11 cellular contexts compared by ENCODE assay signal in the genomic region with DNA sequence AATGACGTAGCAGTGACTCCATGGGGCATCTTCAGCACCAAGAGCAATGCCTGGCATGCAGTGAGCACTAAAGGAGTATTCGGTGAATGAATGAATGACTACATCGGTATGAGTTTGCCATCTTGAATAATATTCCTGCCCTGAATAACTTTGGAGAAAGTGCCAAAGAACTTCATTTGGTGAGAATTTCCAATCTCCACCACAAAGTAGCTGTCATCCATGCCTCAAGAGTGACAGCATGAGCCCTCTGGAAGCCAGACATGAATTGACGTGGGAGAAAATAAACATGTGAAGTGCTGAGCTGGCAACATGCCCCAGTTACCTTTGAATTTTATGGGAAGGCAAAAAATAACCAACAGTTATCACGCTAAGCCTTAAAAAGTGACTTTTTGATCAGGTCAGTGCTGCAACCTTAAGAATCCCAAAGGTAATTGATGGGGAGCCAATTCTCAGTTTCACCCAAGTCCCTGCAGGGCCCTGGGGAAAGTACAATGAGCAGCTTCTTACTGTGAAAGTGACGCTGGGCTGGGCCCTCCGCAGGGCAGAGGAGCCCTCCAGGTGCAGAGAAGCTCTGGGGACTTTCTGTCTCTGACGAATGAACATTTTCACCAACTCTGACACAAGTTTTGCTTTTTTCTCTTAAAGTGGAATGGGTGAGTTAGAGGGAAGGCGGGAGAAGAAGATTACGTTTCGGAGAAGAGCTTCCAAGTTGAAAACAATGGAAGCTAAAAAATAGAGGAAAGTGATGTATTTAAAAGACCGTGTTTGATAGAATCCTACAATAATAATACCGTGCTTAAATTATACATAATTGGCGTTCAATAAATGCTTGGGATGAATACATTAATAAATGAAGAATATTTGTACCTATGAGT. TPM values are rescaled to one million over a fixed set of nuclear protein-coding genes. Genes with fewer than 3 reads are reported as not detected.
DNase-seq lines count a peak whose midpoint lies in the region; ATAC-seq and TF ChIP-seq lines count a peak whose summit lies in the region.
"Had no signal": no experiment of that assay in that cellular context is flagged by ENCODE, and none has a peak within 500 bp of the region (broad histone marks: within the 10 kb centered on the region; RNA-seq: fewer than 3 reads in every experiment).

No MANE protein-coding gene starts in this region.

- H3K27ac Mint-ChIP-seq in activated CD4-positive, alpha-beta T cell treated with anti-CD3 and anti-CD28 coated beads, Interleukin-2, amount 10 ng/mL, durations not matched to agents 24 days and 14 days: no peak overlapping the region
- H3K27ac Mint-ChIP-seq in type B pancreatic cell: no peak overlapping the region

- H3K36me3 ChIP-seq in HEK293 (ENCODE audit: control insufficient read depth in 2 of 2, insufficient read depth in 1 of 2, low read length in 2 of 2): no peaks in the 10 kb centered on the region

- CTCF ChIA-PET in HEK293 (lab: Yijun Ruan, JAX): interaction anchor here (0.6 to 0.7 kb wide), 2 partner anchors 23 to 190 kb away, joined by 3 to 5 read pairs; no protein-coding TSS in a partner anchor

- H3K27me3 Mint-ChIP-seq in activated CD4-positive, alpha-beta T cell treated with anti-CD3 and anti-CD28 coated beads, Interleukin-2, amount 10 ng/mL, durations not matched to agents 24 days and 14 days: peaks cover 51% of the 10 kb centered on the region
- H3K27me3 Mint-ChIP-seq in type B pancreatic cell: peaks cover 13% of the 10 kb centered on the region

- H3K36me3 Mint-ChIP-seq in activated CD4-positive, alpha-beta T cell treated with anti-CD3 and anti-CD28 coated beads, Interleukin-2, amount 10 ng/mL, durations not matched to agents 24 days and 14 days (ENCODE audit: low read depth): no peaks in the 10 kb centered on the region
- H3K36me3 Mint-ChIP-seq in type B pancreatic cell: no peaks in the 10 kb centered on the region

- H3K4me3 ChIP-seq in HEK293 (ENCODE audit: low read depth, low read length): no peak overlapping the region

- intact Hi-C loops in activated CD4-positive, alpha-beta T cell treated with anti-CD3 and anti-CD28 coated beads, Interleukin-2, amount 10 ng/mL, durations not matched to agents 24 days and 14 days (cut with micrococcal nuclease): no loop called here

- TF ChIP-seq CTCF in HEK293 (tag by site-specific recombination; IDR thresholded peaks at IDR 0.05): no peak
- no peak for TF ChIP-seq CTCF in type B pancreatic cell (conservative IDR thresholded peaks at IDR 0.05)

- POLR2A ChIA-PET in HEK293 (lab: Yijun Ruan, JAX): interaction anchor here (1.0 kb wide), 1 partner anchor 22 kb away, joined by 7 read pairs; a partner anchor contains a TSS

- H3K4me1 Mint-ChIP-seq in activated CD4-positive, alpha-beta T cell treated with anti-CD3 and anti-CD28 coated beads, Interleukin-2, amount 10 ng/mL, durations not matched to agents 24 days and 14 days: no peaks in the 10 kb centered on the region
- peaks cover 11% of the 10 kb centered on the region for H3K4me1 Mint-ChIP-seq in type B pancreatic cell (ENCODE audit: unreplicated experiment)

- in situ Hi-C loops in KBM-7 (cut with MboI; ENCODE audit: low pct_unique_long_range_greater_than_20kb, low sequenced_read_pairs): loop anchor here (25.0 kb wide), 1 partner anchor 99 kb away; no protein-coding TSS in a partner anchor

- no peak overlapping the region for H3K4me3 Mint-ChIP-seq in activated CD4-positive, alpha-beta T cell treated with anti-CD3 and anti-CD28 coated beads, Interleukin-2, amount 10 ng/mL, durations not matched to agents 24 days and 14 days
- H3K4me3 Mint-ChIP-seq in type B pancreatic cell: peak overlapping the region; percentile 13

- H3K9me3 ChIP-seq in HEK293 (ENCODE audit: control insufficient read depth, insufficient read depth, low read depth, low read length): no peaks in the 10 kb centered on the region

- no peak overlapping the region for H3K27ac ChIP-seq in HEK293 (ENCODE audit: extremely low read depth, low read depth, low read length)

- H3K9me3 Mint-ChIP-seq in activated CD4-positive, alpha-beta T cell treated with anti-CD3 and anti-CD28 coated beads, Interleukin-2, amount 10 ng/mL, durations not matched to agents 24 days and 14 days: no peaks in the 10 kb centered on the region
- H3K9me3 Mint-ChIP-seq in type B pancreatic cell: no peaks in the 10 kb centered on the region

- ATAC-seq in HG03432 (IDR thresholded peaks at IDR 0.05; ENCODE audit: unreplicated experiment): peak; percentile 94

- peak; percentile 47 for DNase-seq in activated CD4-positive, alpha-beta T cell treated with anti-CD3 and anti-CD28 coated beads, Interleukin-2, amount 10 ng/mL, durations not matched to agents 24 days and 14 days
- no peak for DNase-seq in activated CD4-positive, alpha-beta T cell treated with anti-CD3 and anti-CD28 coated beads for 48 hours
- DNase-seq in type B pancreatic cell (ENCODE audit: extremely low spot score, unreplicated experiment): no peak
- DNase-seq in 8988T: no peak
- DNase-seq in pons (ENCODE audit: low spot score): no peak
- no peak for DNase-seq in KBM-7
- DNase-seq: ACHN, mesendoderm, NCI-H524 treated with DMSO at 0.1 percent for 48 hours had no signal

- H3K4me1 ChIP-seq in HEK293 (ENCODE audit: control insufficient read depth, insufficient read depth, low read length): peaks cover 8% of the 10 kb centered on the region; the same call in 1 of the 2 replicates

TF ChIP-seq in HEK293, 187 proteins besides CTCF, POLR2A, EP300 and RAD21:
- peak; percentile 60 for TF ChIP-seq ZFHX2 (tag by site-specific recombination; conservative IDR thresholded peaks at IDR 0.05)
- no peak for TF ChIP-seq HOXC10 (CRISPR knock-in tag; IDR thresholded peaks at IDR 0.05)
- no peak for TF ChIP-seq REPIN1 (tag by site-specific recombination; IDR thresholded peaks at IDR 0.05; ENCODE audit: low read depth)
- TF ChIP-seq, protein P1, sequence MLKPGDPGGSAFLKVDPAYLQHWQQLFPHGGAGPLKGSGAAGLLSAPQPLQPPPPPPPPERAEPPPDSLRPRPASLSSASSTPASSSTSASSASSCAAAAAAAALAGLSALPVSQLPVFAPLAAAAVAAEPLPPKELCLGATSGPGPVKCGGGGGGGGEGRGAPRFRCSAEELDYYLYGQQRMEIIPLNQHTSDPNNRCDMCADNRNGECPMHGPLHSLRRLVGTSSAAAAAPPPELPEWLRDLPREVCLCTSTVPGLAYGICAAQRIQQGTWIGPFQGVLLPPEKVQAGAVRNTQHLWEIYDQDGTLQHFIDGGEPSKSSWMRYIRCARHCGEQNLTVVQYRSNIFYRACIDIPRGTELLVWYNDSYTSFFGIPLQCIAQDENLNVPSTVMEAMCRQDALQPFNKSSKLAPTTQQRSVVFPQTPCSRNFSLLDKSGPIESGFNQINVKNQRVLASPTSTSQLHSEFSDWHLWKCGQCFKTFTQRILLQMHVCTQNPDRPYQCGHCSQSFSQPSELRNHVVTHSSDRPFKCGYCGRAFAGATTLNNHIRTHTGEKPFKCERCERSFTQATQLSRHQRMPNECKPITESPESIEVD (tag by site-specific recombination; IDR thresholded peaks at IDR 0.05): peak; percentile 52; the same call in 1 of the 2 replicates
- TF ChIP-seq ZNF843 (tag by site-specific recombination; IDR thresholded peaks at IDR 0.05): no peak
- TF ChIP-seq ZNF24 (tag by site-specific recombination; IDR thresholded peaks at IDR 0.05): 0 out of 2 replicates have a peak, but pooled peaks have one; percentile 59
- 0 out of 2 replicates have a peak, but pooled peaks have one; percentile 24 for TF ChIP-seq IKZF3 (tag by site-specific recombination; IDR thresholded peaks at IDR 0.05)
- 0 out of 2 replicates have a peak, but pooled peaks have one; percentile 13 for TF ChIP-seq ZBTB8A (tag by site-specific recombination; IDR thresholded peaks at IDR 0.05)

RNA-seq across cellular contexts. Expression of a gene that starts 21.9 kb away (rescaled TPM):
- total RNA-seq in activated CD4-positive, alpha-beta T cell treated with anti-CD3 and anti-CD28 coated beads, Interleukin-2, amount 10 ng/mL, durations not matched to agents 24 days and 14 days: 21.2 and 29.5 TPM in 2 replicates
- total RNA-seq in type B pancreatic cell (ENCODE audit: low replicate concordance): 23.9 and 117 TPM in 2 replicates
